ENCODE assay signal across 24 cellular contexts in genomic region chr9:134083451-134083850, GRCh38. TPM values are rescaled to one million over a fixed set of nuclear protein-coding genes. Genes with fewer than 3 reads are reported as not detected.
A peak's percentile ranks its signal among the peaks of the same experiment; 100 is the strongest.
DNase-seq lines count a peak whose midpoint lies in the region; ATAC-seq, FAIRE-seq and TF ChIP-seq lines count a peak whose summit lies in the region.
"Had no signal": no experiment of that assay in that cellular context is flagged by ENCODE, and none has a peak within 500 bp of the region (broad histone marks: within the 10 kb centered on the region; RNA-seq: fewer than 3 reads in every experiment).

No MANE protein-coding gene starts in this region.

- H3K4me2 ChIP-seq in osteoblast (ENCODE audit: insufficient read depth, low read length) = no peak overlapping the region
- H3K4me2 ChIP-seq: A549; BLaER1 treated with 17β-estradiol and CSF1 and Interleukin-3, amounts not matched to agents 10 nM and 100 nM had no signal

- BruUV-seq in Calu3 (replicated peaks; lab: Mats Ljungman, UMichigan) = no TSS peak

- no peak for FAIRE-seq in bronchial epithelial cell (lab: Jason Lieb, UNC)
- FAIRE-seq: A549, GM12878, GM12892, GM18507 had no signal

- no peak overlapping the region for H3K27ac Mint-ChIP-seq in Calu3 (ENCODE audit: unreplicated experiment)
- H3K27ac Mint-ChIP-seq: B cell; CD4-positive, alpha-beta T cell; CD8-positive, alpha-beta T cell had no signal

- no peak overlapping the region for H3K4me3 Mint-ChIP-seq in Calu3 (ENCODE audit: low read depth, unreplicated experiment)
- H3K4me3 Mint-ChIP-seq: B cell; CD4-positive, alpha-beta T cell; CD8-positive, alpha-beta T cell had no signal

- H3K4me3 ChIP-seq in bronchial epithelial cell (ENCODE audit: low read depth, low read length) (no peak overlapping the region), osteoblast (ENCODE audit: insufficient read depth, low read length) (no peak overlapping the region)
- H3K4me3 ChIP-seq: A549; BLaER1 treated with 17β-estradiol and CSF1 and Interleukin-3, amounts not matched to agents 10 nM and 100 nM; GM12878 had no signal

- peaks cover 2% of the 10 kb centered on the region for H3K9me3 Mint-ChIP-seq in Calu3 (ENCODE audit: low read depth, unreplicated experiment)
- H3K9me3 Mint-ChIP-seq: CD4-positive, alpha-beta T cell had no signal

- H3K36me3 ChIP-seq in bronchial epithelial cell (ENCODE audit: control insufficient read depth, insufficient read depth, low read length) = no peaks in the 10 kb centered on the region
- H3K36me3 ChIP-seq in osteoblast (ENCODE audit: insufficient read depth, low read length) = no peaks in the 10 kb centered on the region
- H3K36me3 ChIP-seq: BLaER1 treated with 17β-estradiol and CSF1 and Interleukin-3, amounts not matched to agents 10 nM and 100 nM had no signal

- H3K9me3 ChIP-seq in osteoblast (ENCODE audit: low read depth, low read length) = no peaks in the 10 kb centered on the region

- H3K79me2 ChIP-seq in osteoblast (ENCODE audit: insufficient read depth, low read length) = no peaks in the 10 kb centered on the region

- TF ChIP-seq CTCF in bronchial epithelial cell (IDR thresholded peaks at IDR 0.05; ENCODE audit: insufficient read depth, low read length, severe bottlenecking) (no peak), foreskin keratinocyte (conservative IDR thresholded peaks at IDR 0.05) (no peak), osteoblast (IDR thresholded peaks at IDR 0.05; ENCODE audit: extremely low read depth, low read depth, low read length) (no peak), Calu3 (IDR thresholded peaks at IDR 0.05; ENCODE audit: unreplicated experiment) (no peak)

- H3K27me3 Mint-ChIP-seq in Calu3 (ENCODE audit: unreplicated experiment) = peaks cover 53% of the 10 kb centered on the region

- CTCF ChIA-PET in Calu3 (lab: Charles Lee) = no interaction called here

- intact Hi-C loops in Calu3 (cut with micrococcal nuclease; ENCODE audit: unreplicated experiment) = no loop called here

- H3K4me1 ChIP-seq in foreskin keratinocyte = peaks cover 13% of the 10 kb centered on the region
- no peaks in the 10 kb centered on the region for H3K4me1 ChIP-seq in osteoblast (ENCODE audit: insufficient read depth, low read length)
- H3K4me1 ChIP-seq: A549; BLaER1 treated with 17β-estradiol and CSF1 and Interleukin-3, amounts not matched to agents 10 nM and 100 nM; Caco-2 had no signal

- H3K27me3 ChIP-seq in bronchial epithelial cell (ENCODE audit: control insufficient read depth, insufficient read depth, low read length) (peaks cover 3% of the 10 kb centered on the region), foreskin keratinocyte (no peaks in the 10 kb centered on the region), osteoblast (ENCODE audit: insufficient read depth, low read length) (no peaks in the 10 kb centered on the region)
- H3K27me3 ChIP-seq: BLaER1 treated with 17β-estradiol and CSF1 and Interleukin-3, amounts not matched to agents 10 nM and 100 nM had no signal

- no peak overlapping the region for H3K27ac ChIP-seq in foreskin keratinocyte
- no peak overlapping the region for H3K27ac ChIP-seq in osteoblast (ENCODE audit: low read depth, low read length)
- H3K27ac ChIP-seq: 22Rv1; A549; BLaER1 treated with 17β-estradiol and CSF1 and Interleukin-3, amounts not matched to agents 10 nM and 100 nM; C4-2B had no signal

- DNase-seq in bronchial epithelial cell (ENCODE audit: low read depth) = peak; percentile 55
- DNase-seq in foreskin keratinocyte = peak; percentile 32 to 68
- DNase-seq in osteoblast (ENCODE audit: insufficient read length, low spot score, missing footprints) = peak; percentile 23
- DNase-seq in Calu3 = no peak
- no peak for DNase-seq in NCI-H2227 (lab: John Stamatoyannopoulos, UW; ENCODE audit: unreplicated experiment)
- DNase-seq: AML-193; Caco-2; CD4-positive, alpha-beta T cell; CD8-positive, alpha-beta T cell; DMS 273 treated with DMSO at 0.1 percent for 48 hours; DMS153; DMS53; DMS79; DND-41; EL; GDM1 had no signal

- peak; percentile 50 for ATAC-seq in foreskin keratinocyte
- ATAC-seq: A549; CD8-positive, alpha-beta T cell; GM12878 had no signal

- no peaks in the 10 kb centered on the region for H4K20me1 ChIP-seq in osteoblast (ENCODE audit: insufficient read depth, low read length)
- H4K20me1 ChIP-seq: BLaER1 treated with 17β-estradiol and CSF1 and Interleukin-3, amounts not matched to agents 10 nM and 100 nM had no signal

- H2AFZ ChIP-seq in osteoblast (ENCODE audit: low read length) = no peak overlapping the region

- no peaks in the 10 kb centered on the region for H3K36me3 Mint-ChIP-seq in Calu3 (ENCODE audit: insufficient read depth, unreplicated experiment)
- H3K36me3 Mint-ChIP-seq: CD8-positive, alpha-beta T cell had no signal

- H3K4me1 Mint-ChIP-seq in Calu3 (ENCODE audit: low read depth, unreplicated experiment) = no peaks in the 10 kb centered on the region
- H3K4me1 Mint-ChIP-seq: B cell had no signal

RNA-seq across cellular contexts. Expression of gene BRD3, which starts 15.6 kb away (rescaled TPM):
- total RNA-seq in bronchial epithelial cell = 4.5 and 6.5 TPM in 2 replicates
- 8.4 and 10.7 TPM in 2 replicates for total RNA-seq in foreskin keratinocyte
- 5.2 and 5.9 TPM in 2 replicates for polyA plus RNA-seq in foreskin keratinocyte
- 6.9 and 10.9 TPM in 2 replicates for total RNA-seq in osteoblast
- total RNA-seq in Calu3 (2022) = 30.8 and 31.1 TPM in 2 replicates

RNA-seq across cellular contexts. Expression of gene WDR5, which starts 52.4 kb away (rescaled TPM):
- total RNA-seq in bronchial epithelial cell = 16.1 TPM in 2 replicates
- 46.0 and 53.1 TPM in 2 replicates for total RNA-seq in foreskin keratinocyte
- 38.5 and 47.0 TPM in 2 replicates for polyA plus RNA-seq in foreskin keratinocyte
- total RNA-seq in osteoblast = 17.4 and 17.7 TPM in 2 replicates
- 27.5 and 30.1 TPM in 2 replicates for total RNA-seq in Calu3 (2022)

RNA-seq across cellular contexts. Expression of gene BRD3OS, which starts 58.2 kb away (rescaled TPM):
- total RNA-seq in bronchial epithelial cell = 5.6 and 5.8 TPM in 2 replicates
- total RNA-seq in foreskin keratinocyte = 15.7 and 17.0 TPM in 2 replicates
- polyA plus RNA-seq in foreskin keratinocyte = 12.0 and 13.7 TPM in 2 replicates
- 23.0 and 26.1 TPM in 2 replicates for total RNA-seq in osteoblast
- 10.5 and 10.7 TPM in 2 replicates for total RNA-seq in Calu3 (2022)

Comparison
In these comparisons a context has a peak if more than half of its experiments do, and no peak if none do; other contexts are left out.
1. DNase-seq: peak in bronchial epithelial cell (single experiment), foreskin keratinocyte (2 of 2) and osteoblast (single experiment); none in Calu3 (single experiment) and NCI-H2227 (single experiment).